9 cellular contexts compared by ENCODE assay signal in genomic region chr1:25711555-25712298, GRCh38.
DNase-seq lines count a peak whose midpoint lies in the region; ATAC-seq and TF ChIP-seq lines count a peak whose summit lies in the region.
"Had no signal": no experiment of that assay in that cellular context is flagged by ENCODE, and none has a peak within 500 bp of the region (broad histone marks: within the 10 kb centered on the region; RNA-seq: fewer than 3 reads in every experiment).

No MANE protein-coding gene starts in this region.

- CTCF ChIA-PET in IMR-90 (lab: Yijun Ruan, JAX): no interaction called here
- CTCF ChIA-PET in activated CD4-positive, alpha-beta memory T cell treated with anti-CD3 and anti-CD28 coated beads, Interleukin-2, amount 10 ng/mL, durations not matched to agents 7 days and 5 days (lab: Charles Lee): no interaction called here

- peak overlapping the region; percentile 94; the same call in 1 of the 2 replicates for H3K56ac ChIP-seq in IMR-90 (ENCODE audit: extremely low read depth, insufficient read depth, low read length)

- peak overlapping the region; percentile 92 to 93 for H4K8ac ChIP-seq in IMR-90 (ENCODE audit: low read depth in 2 of 2, low read length in 2 of 2)

- POLR2A ChIA-PET in IMR-90 (lab: Charles Lee; ENCODE audit: unreplicated experiment): no interaction called here
- POLR2A ChIA-PET in activated CD4-positive, alpha-beta memory T cell treated with anti-CD3 and anti-CD28 coated beads, Interleukin-2, amount 10 ng/mL, durations not matched to agents 7 days and 5 days (lab: Charles Lee): no interaction called here

- no peaks in the 10 kb centered on the region for H3K36me3 Mint-ChIP-seq in activated CD4-positive, alpha-beta memory T cell treated with anti-CD3 and anti-CD28 coated beads, Interleukin-2, amount 10 ng/mL, durations not matched to agents 7 days and 5 days (ENCODE audit: low read depth)

- peak; percentile 92 for DNase-seq in IMR-90
- peak; percentile 59 for DNase-seq in activated CD4-positive, alpha-beta memory T cell treated with anti-CD3 and anti-CD28 coated beads, Interleukin-2, amount 10 ng/mL, durations not matched to agents 7 days and 5 days
- peak; percentile 91 for DNase-seq in fibroblast of peridontal ligament (ENCODE audit: extremely low read depth)
- DNase-seq in stimulated activated CD4-positive, alpha-beta T cell treated with anti-CD3 and anti-CD28 coated beads, TNF-alpha, amount 100 ng/mL, for 4 hours (ENCODE audit: low read depth in 3 of 3): peak; percentile 17 to 37 (median 32)
- DNase-seq in psoas muscle: no peak
- DNase-seq in KBM-7: no peak
- DNase-seq in NCI-H226: no peak
- no peak for DNase-seq in NCI-H2196 treated with DMSO at 0.1 percent for 48 hours (lab: John Stamatoyannopoulos, UW; ENCODE audit: unreplicated experiment)
- DNase-seq: NCI-H1436 had no signal

- peak overlapping the region; percentile 99 for H4K91ac ChIP-seq in IMR-90 (ENCODE audit: insufficient read depth, low read depth, low read length)

- H2AK5ac ChIP-seq in IMR-90 (ENCODE audit: low read depth, low read length): peak overlapping the region; percentile 98

- no peaks in the 10 kb centered on the region for H3K9me3 ChIP-seq in IMR-90 (ENCODE audit: control insufficient read depth, insufficient read depth, low read length)
- no peaks in the 10 kb centered on the region for H3K9me3 ChIP-seq in psoas muscle

- TF ChIP-seq POLR2A in IMR-90 (IDR thresholded peaks at IDR 0.05; ENCODE audit: low read depth, low read length): no peak

- peaks cover 17% of the 10 kb centered on the region for H3K4me1 Mint-ChIP-seq in activated CD4-positive, alpha-beta memory T cell treated with anti-CD3 and anti-CD28 coated beads, Interleukin-2, amount 10 ng/mL, durations not matched to agents 7 days and 5 days

- dilution Hi-C loops in IMR-90 (cut with HindIII; ENCODE audit: low sequenced_read_pairs, unreplicated experiment): no loop called here

- H3K9me1 ChIP-seq in IMR-90 (ENCODE audit: insufficient read depth, low read length): peaks cover 49% of the 10 kb centered on the region

- 82% methylated on average over 5 of the region's 16 CpGs; no CpG with 5 or more reads in 1 of the 2 experiments for WGBS in IMR-90 (ENCODE audit: extremely low coverage in 2 of 2, insufficient read length in 1 of 2), 2 experiments
- 75 to 81% (median 79%) methylated on average over 16 of the region's 16 CpGs for WGBS in psoas muscle, 3 donors

- 0 out of 2 replicates have a peak, but pooled peaks cover 5% of the 10 kb centered on the region for H4K20me1 ChIP-seq in IMR-90 (ENCODE audit: insufficient read depth, low read length)

- H3K27me3 Mint-ChIP-seq in activated CD4-positive, alpha-beta memory T cell treated with anti-CD3 and anti-CD28 coated beads, Interleukin-2, amount 10 ng/mL, durations not matched to agents 7 days and 5 days: peaks cover 20% of the 10 kb centered on the region

- H3K4me1 ChIP-seq in IMR-90 (ENCODE audit: control insufficient read depth, insufficient read depth, low read length) (peaks cover 60% of the 10 kb centered on the region), psoas muscle (peaks cover 9% of the 10 kb centered on the region)

- in situ Hi-C loops in IMR-90 (cut with MboI; ENCODE audit: low sequenced_read_pairs) (no loop called here), KBM-7 (cut with MboI; ENCODE audit: low pct_unique_long_range_greater_than_20kb, low sequenced_read_pairs) (no loop called here)

- no peak overlapping the region for H3K27ac Mint-ChIP-seq in activated CD4-positive, alpha-beta memory T cell treated with anti-CD3 and anti-CD28 coated beads, Interleukin-2, amount 10 ng/mL, durations not matched to agents 7 days and 5 days

- H2AFZ ChIP-seq in IMR-90 (replicated peaks; ENCODE audit: low read length, poor library complexity): peak overlapping the region; percentile 45

- peak overlapping the region; percentile 98 for H2BK120ac ChIP-seq in IMR-90 (ENCODE audit: low read depth, low read length)

- H3K9ac ChIP-seq in IMR-90 (ENCODE audit: low read depth, low read length): peak overlapping the region; percentile 11; the same call in 1 of the 2 replicates

- peaks cover 0 to 50% of the 10 kb centered on the region in 2 experiments; a peak in 2 of 4 replicates for H3K79me1 ChIP-seq in IMR-90 (ENCODE audit: low read depth in 1 of 2, low read length in 2 of 2)

- H3K4me3 ChIP-seq in IMR-90 (ENCODE audit: insufficient read depth, low read depth, low read length) (no peak overlapping the region), psoas muscle (no peak overlapping the region)

- H3K27ac ChIP-seq in IMR-90 (ENCODE audit: insufficient read depth, low read length) (peak overlapping the region; percentile 100), psoas muscle (no peak overlapping the region)

- TF ChIP-seq CTCF in IMR-90 (conservative IDR thresholded peaks at IDR 0.05; ENCODE audit: low read depth, low read length): no peak
- TF ChIP-seq CTCF in psoas muscle (IDR thresholded peaks at IDR 0.05): no peak

- peak overlapping the region; percentile 100 for H2BK15ac ChIP-seq in IMR-90 (ENCODE audit: low read depth, low read length)

- H3K14ac ChIP-seq in IMR-90 (replicated peaks; ENCODE audit: low read depth, low read length): peak overlapping the region; percentile 97

- H2BK20ac ChIP-seq in IMR-90 (ENCODE audit: low read depth, low read length): peak overlapping the region; percentile 99

- peak overlapping the region; percentile 96 for H2BK5ac ChIP-seq in IMR-90 (ENCODE audit: low read depth, low read length, poor library complexity, severe bottlenecking)

- peak overlapping the region; percentile 18 for H3K4me2 ChIP-seq in IMR-90 (ENCODE audit: low read depth, low read length)

- H2AK9ac ChIP-seq in IMR-90 (replicated peaks; ENCODE audit: low read depth, low read length, poor library complexity): peak overlapping the region; percentile 73

- H3K9me3 Mint-ChIP-seq in activated CD4-positive, alpha-beta memory T cell treated with anti-CD3 and anti-CD28 coated beads, Interleukin-2, amount 10 ng/mL, durations not matched to agents 7 days and 5 days: no peaks in the 10 kb centered on the region

- peak overlapping the region; percentile 98 for H3K4ac ChIP-seq in IMR-90 (ENCODE audit: low read depth, low read length)

- peak; percentile 82 for ATAC-seq in IMR-90 (ENCODE audit: low read depth)
- ATAC-seq in psoas muscle: no peak

- intact Hi-C loops in IMR-90 (cut with micrococcal nuclease): loop anchor here (1.0 to 5.0 kb wide), 3 partner anchors 16 to 94 kb away; no protein-coding TSS in a partner anchor
- intact Hi-C loops in psoas muscle (cut with DNase I): no loop called here

- BruUV-seq in IMR-90 (replicated peaks; lab: Mats Ljungman, UMichigan): no TSS peak

- H3K36me3 ChIP-seq in IMR-90 (ENCODE audit: control insufficient read depth, insufficient read depth, low read length): no peaks in the 10 kb centered on the region
- no peaks in the 10 kb centered on the region for H3K36me3 ChIP-seq in psoas muscle (ENCODE audit: insufficient read depth in 1 of 2, low read depth in 1 of 2)

- peak overlapping the region; percentile 88 for H3K23ac ChIP-seq in IMR-90 (ENCODE audit: low read depth, low read length)

- H3K18ac ChIP-seq in IMR-90 (ENCODE audit: low read depth, low read length): peak overlapping the region; percentile 99

- peak overlapping the region; percentile 98 for H4K5ac ChIP-seq in IMR-90 (ENCODE audit: low read depth, low read length)

- H3K27me3 ChIP-seq in IMR-90 (ENCODE audit: control insufficient read depth, insufficient read depth, low read length) (no peaks in the 10 kb centered on the region), psoas muscle (ENCODE audit: insufficient read depth in 3 of 3, low read length in 2 of 3) (no peaks in the 10 kb centered on the region)

- TF ChIP-seq RAD21 in IMR-90 (IDR thresholded peaks at IDR 0.05; ENCODE audit: low read length): peak; percentile 14; the same call in 1 of the 2 replicates

- no peak overlapping the region for H3K4me3 Mint-ChIP-seq in activated CD4-positive, alpha-beta memory T cell treated with anti-CD3 and anti-CD28 coated beads, Interleukin-2, amount 10 ng/mL, durations not matched to agents 7 days and 5 days

TF ChIP-seq in IMR-90, 13 proteins besides CTCF, POLR2A, EP300 and RAD21:
- no peak for TF ChIP-seq ELK1 (IDR thresholded peaks at IDR 0.05; ENCODE audit: borderline replicate concordance, low read depth, low read length)
- peak; percentile 83 for TF ChIP-seq CEBPB (IDR thresholded peaks at IDR 0.05; ENCODE audit: low read depth, low read length)
- no peak for TF ChIP-seq CHD1 (IDR thresholded peaks at IDR 0.05; ENCODE audit: low read depth, low read length)
- peak; percentile 51; the same call in 1 of the 2 replicates for TF ChIP-seq FOS (IDR thresholded peaks at IDR 0.05; ENCODE audit: low read depth, low read length)
- peak; percentile 73 for TF ChIP-seq RCOR1 (IDR thresholded peaks at IDR 0.05; ENCODE audit: insufficient replicate concordance, low read length)
- 0 out of 2 replicates have a peak, but pooled peaks have one; percentile 25 for TF ChIP-seq BHLHE40 (IDR thresholded peaks at IDR 0.05; ENCODE audit: low read depth, low read length)
- peak; percentile 24; the same call in 1 of the 2 replicates for TF ChIP-seq MAZ (IDR thresholded peaks at IDR 0.05; ENCODE audit: borderline replicate concordance, low read depth, low read length)
- TF ChIP-seq SMC3 (IDR thresholded peaks at IDR 0.05; ENCODE audit: low read depth, low read length): peak; percentile 25; the same call in 1 of the 2 replicates

Comparison
In these comparisons a context has a peak if more than half of its experiments do, and no peak if none do; other contexts are left out.
1. DNase-seq: peak in IMR-90 (single experiment), activated CD4-positive, alpha-beta memory T cell treated with anti-CD3 and anti-CD28 coated beads, Interleukin-2, amount 10 ng/mL, durations not matched to agents 7 days and 5 days (single experiment), fibroblast of peridontal ligament (single experiment) and stimulated activated CD4-positive, alpha-beta T cell treated with anti-CD3 and anti-CD28 coated beads, TNF-alpha, amount 100 ng/mL, for 4 hours (3 of 3); none in psoas muscle (0 of 2), KBM-7 (single experiment), NCI-H226 (single experiment) and NCI-H2196 treated with DMSO at 0.1 percent for 48 hours (single experiment).